Comparison of ENCODE assay signal across 8 cellular contexts in the genomic region with DNA sequence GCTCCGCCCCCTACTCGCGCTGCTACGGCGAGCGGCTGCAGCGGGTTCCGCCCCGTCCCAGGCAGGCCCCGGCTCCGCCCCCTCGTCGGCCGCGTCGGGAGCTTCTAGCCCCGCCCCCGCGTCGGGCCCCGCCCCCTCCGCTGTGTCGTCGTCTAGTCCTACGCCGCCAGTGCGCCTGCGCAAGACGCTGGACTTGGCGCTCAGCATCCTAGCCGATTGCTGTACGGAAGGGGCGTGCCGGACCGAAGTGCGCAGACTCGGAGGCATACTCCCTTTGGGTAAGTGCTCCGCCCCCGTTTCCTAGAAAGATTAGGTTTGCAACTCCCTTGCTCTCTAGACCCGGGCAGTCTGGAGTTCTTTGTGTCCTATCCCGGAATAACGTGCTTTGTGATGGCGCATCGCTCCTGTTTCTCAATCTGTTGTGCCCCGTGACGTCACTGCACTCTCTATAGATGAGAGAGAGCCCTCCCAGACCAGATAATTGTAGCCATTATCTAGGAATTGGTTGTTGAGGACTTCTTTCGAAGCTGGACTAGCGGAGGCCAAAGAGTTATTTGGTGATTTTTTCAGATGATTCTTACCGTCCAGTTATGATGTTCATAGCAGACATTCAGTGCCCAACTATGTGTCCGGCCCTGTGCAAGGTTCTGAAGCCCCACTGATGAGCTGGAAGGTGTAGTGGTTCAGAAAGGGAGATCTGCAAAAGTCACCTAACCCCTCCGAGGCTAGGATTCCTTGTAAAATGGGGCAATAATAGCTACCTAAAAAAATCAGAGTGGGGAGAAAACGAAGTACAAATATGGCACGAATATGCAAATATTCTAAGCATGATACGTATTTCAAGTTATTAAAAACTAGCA. TPM values are rescaled to one million over a fixed set of nuclear protein-coding genes. Genes with fewer than 3 reads are reported as not detected.
DNase-seq lines count a peak whose midpoint lies in the region; ATAC-seq and TF ChIP-seq lines count a peak whose summit lies in the region.

No MANE protein-coding gene starts in this region.

- H3K27me3 ChIP-seq in KMS-11 (ENCODE audit: insufficient read depth, low read depth), result no peaks in the 10 kb centered on the region
- H3K27me3 ChIP-seq in Panc1 (ENCODE audit: control insufficient read depth, insufficient read depth, low read length), result no peaks in the 10 kb centered on the region
- no peaks in the 10 kb centered on the region for H3K27me3 ChIP-seq in esophagus squamous epithelium

- TF ChIP-seq POLR2A in esophagus squamous epithelium (IDR thresholded peaks at IDR 0.05), result no peak

- H3K4me3 ChIP-seq in KMS-11 (IDR thresholded peaks at IDR 0.05; ENCODE audit: insufficient read depth, low read depth, low read length) (no peak overlapping the region), Panc1 (ENCODE audit: low read depth in 2 of 2, low read length in 2 of 2) (peak overlapping the region; percentile 78 to 93), esophagus squamous epithelium (peak overlapping the region; percentile 74 to 91 (median 78))

- in situ Hi-C loops in Panc1 (cut with HindIII; ENCODE audit: low pct_unique_long_range_greater_than_20kb, low sequenced_read_pairs), result no loop called here

- POLR2A ChIA-PET in Panc1 (lab: Charles Lee), result interaction anchor here (0.9 kb wide), 1 partner anchor 253 kb away, joined by 3 read pairs; a partner anchor contains a TSS

- DNase-seq in DMS53 (lab: John Stamatoyannopoulos, UW) (peak; percentile 98), Panc1 (ENCODE audit: low read depth, low spot score) (peak; percentile 97), activated T-helper 1 cell treated with Interleukin-2 at 50 U/mL for 16 hours (ENCODE audit: low read depth) (peak; percentile 100), esophagus squamous epithelium (lab: John Stamatoyannopoulos, UW) (peak; percentile 95), myocyte (ENCODE audit: low read depth) (peak; percentile 99)
- peak; percentile 100 for DNase-seq in stimulated activated CD8-positive, alpha-beta memory T cell treated with anti-CD3 and anti-CD28 coated beads, Interleukin-7, amount 100 ng/mL, for 4 hours (ENCODE audit: low read depth in 2 of 2)

- TF ChIP-seq CTCF in KMS-11 (conservative IDR thresholded peaks at IDR 0.05; ENCODE audit: low read depth, low read length) (no peak), Panc1 (IDR thresholded peaks at IDR 0.05) (no peak), esophagus squamous epithelium (IDR thresholded peaks at IDR 0.05) (peak in 1 of 6 experiments; percentile 41)

- no peaks in the 10 kb centered on the region for H4K20me1 ChIP-seq in KMS-11 (ENCODE audit: insufficient read depth)

- H3K36me3 ChIP-seq in KMS-11 (ENCODE audit: insufficient read depth), result no peaks in the 10 kb centered on the region
- no peaks in the 10 kb centered on the region for H3K36me3 ChIP-seq in Panc1 (ENCODE audit: control insufficient read depth, insufficient read depth, low read length)
- H3K36me3 ChIP-seq in esophagus squamous epithelium, result peaks cover 13 to 42% (median 22%) of the 10 kb centered on the region in 3 donors

- WGBS in esophagus squamous epithelium, 2 donors, result 4 to 7% methylated on average over 15 to 24 of the region's 54 CpGs

- BruUV-seq in Panc1 (replicated peaks; lab: Mats Ljungman, UMichigan), result no TSS peak

- peak overlapping the region; percentile 85 for H3K4me2 ChIP-seq in KMS-11

- intact Hi-C loops in Panc1 (cut with micrococcal nuclease; ENCODE audit: unreplicated experiment), result loop anchor here (5.0 kb wide), 1 partner anchor 407 kb away; no protein-coding TSS in a partner anchor
- intact Hi-C loops in esophagus squamous epithelium (cut with DNase I), result no loop called here

- H3K9me3 ChIP-seq in Panc1 (ENCODE audit: control insufficient read depth, insufficient read depth, low read depth, low read length) (no peaks in the 10 kb centered on the region), esophagus squamous epithelium (no peaks in the 10 kb centered on the region)

- H2AFZ ChIP-seq in KMS-11 (ENCODE audit: low read depth), result peak overlapping the region; percentile 45

- peaks cover 40% of the 10 kb centered on the region for H3K79me2 ChIP-seq in KMS-11 (ENCODE audit: insufficient read depth, low read depth)

- CTCF ChIA-PET in Panc1 (lab: Charles Lee), result interaction anchor here (0.6 to 1.2 kb wide), 5 partner anchors 12 to 287 kb away, joined by 3 to 6 read pairs (median 4); no protein-coding TSS in a partner anchor

- H3K9ac ChIP-seq in KMS-11, result peak overlapping the region; percentile 90

- ATAC-seq in GM21737 (IDR thresholded peaks at IDR 0.05; ENCODE audit: unreplicated experiment), result peak; percentile 68
- peak; percentile 90 for ATAC-seq in Panc1

- peaks cover 24% of the 10 kb centered on the region for H3K4me1 ChIP-seq in KMS-11 (ENCODE audit: low read depth, poor library complexity, severe bottlenecking)
- peaks cover 30% of the 10 kb centered on the region for H3K4me1 ChIP-seq in Panc1 (ENCODE audit: control insufficient read depth, insufficient read depth, low read length)
- H3K4me1 ChIP-seq in esophagus squamous epithelium, result peaks cover 30 to 50% (median 36%) of the 10 kb centered on the region in 3 donors

- H3K27ac ChIP-seq in KMS-11 (peak overlapping the region; percentile 90), Panc1 (ENCODE audit: low read length) (peak overlapping the region; percentile 94), esophagus squamous epithelium (peak overlapping the region; percentile 98 to 99 (median 99))

RNA-seq across cellular contexts. Expression of a gene that starts 0.7 kb away (rescaled TPM):
- total RNA-seq in Panc1 (2021; ENCODE audit: unreplicated experiment) (19.8 TPM), esophagus squamous epithelium (10 to 100 TPM in 1 of 4 donors, 1 to 10 TPM in 3; 5.9 to 14.8 (median 9.7) TPM), myocyte (17.2 and 21.5 TPM in 2 replicates)
- 23.1 TPM for polyA plus RNA-seq in Panc1 (2012; ENCODE audit: insufficient read length)
- 8.3 TPM for polyA plus RNA-seq in myocyte (2012)

RNA-seq across cellular contexts. Expression of a gene that starts 12.0 kb away (rescaled TPM):
- total RNA-seq in Panc1 (2021; ENCODE audit: unreplicated experiment), result 32.5 TPM
- polyA plus RNA-seq in Panc1 (2012; ENCODE audit: insufficient read length), result 55.7 TPM
- 10 to 100 TPM in 2 of 4 donors, 1 to 10 TPM in 2; 7.5 to 70.6 (median 11.1) TPM for total RNA-seq in esophagus squamous epithelium
- 25.4 and 44.5 TPM in 2 replicates for total RNA-seq in myocyte
- polyA plus RNA-seq in myocyte (2012), result 65.0 TPM

RNA-seq across cellular contexts. Expression of a gene that starts 17.4 kb away (rescaled TPM):
- 0.41 TPM for total RNA-seq in Panc1 (2021; ENCODE audit: unreplicated experiment)
- polyA plus RNA-seq in Panc1 (2012; ENCODE audit: insufficient read length), result 0.33 TPM
- 1 to 10 TPM in 1 of 4 donors, under 1 TPM in 3; 0.31 to 1.2 (median 0.95) TPM for total RNA-seq in esophagus squamous epithelium
- 1.8 and 2.2 TPM in 2 replicates for total RNA-seq in myocyte
- polyA plus RNA-seq in myocyte (2012), result 1.9 TPM

RNA-seq across cellular contexts. Expression of a gene that starts 23.0 kb away (rescaled TPM):
- total RNA-seq in Panc1 (2021; ENCODE audit: unreplicated experiment) (0.15 TPM), esophagus squamous epithelium (not detected), myocyte (0.05 TPM in 1 of 2 replicates, not detected in the other)
- polyA plus RNA-seq in Panc1 (2012; ENCODE audit: insufficient read length), result 7.5 TPM
- 0.37 TPM for polyA plus RNA-seq in myocyte (2012)

RNA-seq across cellular contexts. Expression of a gene that starts 31.8 kb away (rescaled TPM):
- total RNA-seq in Panc1 (2021; ENCODE audit: unreplicated experiment), result not detected
- not detected for polyA plus RNA-seq in Panc1 (2012; ENCODE audit: insufficient read length)
- total RNA-seq in esophagus squamous epithelium, result not detected
- 68.6 and 227 TPM in 2 replicates for total RNA-seq in myocyte
- 193 TPM for polyA plus RNA-seq in myocyte (2012)
